ENCODE assay signal across 8 cellular contexts in the genomic region with DNA sequence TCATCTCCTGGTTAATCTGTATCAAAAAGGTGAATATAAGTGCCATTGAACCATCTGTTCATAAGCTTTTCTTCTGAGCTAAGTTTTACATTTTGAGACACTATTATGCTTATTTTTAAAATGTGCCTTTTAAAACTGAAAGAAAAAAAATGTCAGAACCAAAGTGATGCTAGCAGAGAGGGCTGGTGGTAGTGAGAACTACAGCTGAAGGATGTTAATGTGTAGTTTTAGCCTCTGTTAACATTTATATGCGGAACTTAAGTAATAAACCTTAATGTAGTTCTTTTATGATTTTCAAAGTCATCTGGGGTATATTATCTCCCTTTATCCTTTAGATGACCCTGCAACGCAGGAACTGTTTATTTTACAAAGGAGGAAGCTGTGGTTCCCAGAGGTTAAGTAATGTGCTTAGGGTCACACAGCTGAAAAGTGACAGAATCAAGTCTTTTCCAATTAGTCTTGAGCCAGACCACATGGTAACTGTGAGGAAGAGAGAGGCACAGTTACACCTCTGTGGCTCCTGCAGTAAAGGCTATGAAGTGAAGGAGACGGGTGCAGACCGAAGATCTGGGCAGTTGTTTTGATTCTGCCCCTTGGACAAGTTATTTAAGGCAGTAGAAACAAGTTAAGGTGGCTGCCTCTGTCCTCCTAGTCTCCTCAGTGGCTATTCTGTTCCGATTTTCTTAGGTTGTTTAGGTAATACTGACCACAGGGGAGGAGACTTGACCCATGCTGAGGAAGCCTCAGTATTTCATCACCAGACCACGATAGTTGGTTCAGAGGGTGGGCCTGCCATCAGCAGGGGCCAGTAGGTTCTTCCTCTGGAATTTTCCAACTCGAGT. TPM values are rescaled to one million over a fixed set of nuclear protein-coding genes. Genes with fewer than 3 reads are reported as not detected.
A peak's percentile ranks its signal among the peaks of the same experiment; 100 is the strongest.
DNase-seq lines count a peak whose midpoint lies in the region; ATAC-seq lines count a peak whose summit lies in the region.

No MANE protein-coding gene starts in this region.

- CTCF ChIA-PET in activated CD8-positive, alpha-beta memory T cell treated with anti-CD3 and anti-CD28 coated beads, Interleukin-2, amount 10 ng/mL, durations not matched to agents 7 days and 5 days (lab: Charles Lee): interaction anchor here (0.8 to 1.6 kb wide), 2 partner anchors 9 to 95 kb away, joined by 3 to 4 read pairs; no protein-coding TSS in a partner anchor

- H3K27me3 Mint-ChIP-seq in activated CD8-positive, alpha-beta memory T cell treated with anti-CD3 and anti-CD28 coated beads, Interleukin-2, amount 10 ng/mL, durations not matched to agents 7 days and 5 days: no peaks in the 10 kb centered on the region
- no peaks in the 10 kb centered on the region for H3K27me3 Mint-ChIP-seq in activated T-helper 17 cell treated with anti-CD3 and anti-CD28 coated beads, Interleukin-2, amount 50 U/mL, for 72 hours
- H3K27me3 Mint-ChIP-seq in naive B cell: no peaks in the 10 kb centered on the region

- H3K9me3 Mint-ChIP-seq in activated CD8-positive, alpha-beta memory T cell treated with anti-CD3 and anti-CD28 coated beads, Interleukin-2, amount 10 ng/mL, durations not matched to agents 7 days and 5 days (ENCODE audit: low read depth): no peaks in the 10 kb centered on the region
- H3K9me3 Mint-ChIP-seq in activated T-helper 17 cell treated with anti-CD3 and anti-CD28 coated beads, Interleukin-2, amount 50 U/mL, for 72 hours: no peaks in the 10 kb centered on the region
- peaks cover 0 to 2% (median 0%) of the 10 kb centered on the region in 7 donors for H3K9me3 Mint-ChIP-seq in naive B cell

- H3K36me3 Mint-ChIP-seq in activated CD8-positive, alpha-beta memory T cell treated with anti-CD3 and anti-CD28 coated beads, Interleukin-2, amount 10 ng/mL, durations not matched to agents 7 days and 5 days: peaks cover 59% of the 10 kb centered on the region
- peaks cover 70% of the 10 kb centered on the region for H3K36me3 Mint-ChIP-seq in activated T-helper 17 cell treated with anti-CD3 and anti-CD28 coated beads, Interleukin-2, amount 50 U/mL, for 72 hours (ENCODE audit: low read depth)
- H3K36me3 Mint-ChIP-seq in naive B cell: peaks cover 5 to 22% of the 10 kb centered on the region in 2 donors

- peak; percentile 50 for ATAC-seq in activated CD8-positive, alpha-beta memory T cell treated with anti-CD3 and anti-CD28 coated beads, Interleukin-2, amount 10 ng/mL, durations not matched to agents 7 days and 5 days
- ATAC-seq in HG03159 (IDR thresholded peaks at IDR 0.05; ENCODE audit: unreplicated experiment): peak; percentile 60
- ATAC-seq in activated T-helper 17 cell treated with anti-CD3 and anti-CD28 coated beads, Interleukin-2, amount 50 U/mL, for 72 hours (replicated peaks): peak; percentile 45
- peak; percentile 64 to 71 for ATAC-seq in naive B cell (ENCODE audit: low read depth in 2 of 2)

- peak overlapping the region; percentile 55 for H3K27ac Mint-ChIP-seq in activated CD8-positive, alpha-beta memory T cell treated with anti-CD3 and anti-CD28 coated beads, Interleukin-2, amount 10 ng/mL, durations not matched to agents 7 days and 5 days
- peak overlapping the region; percentile 78 for H3K27ac Mint-ChIP-seq in activated T-helper 17 cell treated with anti-CD3 and anti-CD28 coated beads, Interleukin-2, amount 50 U/mL, for 72 hours
- H3K27ac Mint-ChIP-seq in naive B cell: peak overlapping the region; percentile 20 to 98 (median 86)

- peaks cover 55% of the 10 kb centered on the region for H3K4me1 Mint-ChIP-seq in activated CD8-positive, alpha-beta memory T cell treated with anti-CD3 and anti-CD28 coated beads, Interleukin-2, amount 10 ng/mL, durations not matched to agents 7 days and 5 days
- H3K4me1 Mint-ChIP-seq in activated T-helper 17 cell treated with anti-CD3 and anti-CD28 coated beads, Interleukin-2, amount 50 U/mL, for 72 hours: peaks cover 36% of the 10 kb centered on the region
- peaks cover 29 to 55% (median 42%) of the 10 kb centered on the region in 3 donors for H3K4me1 Mint-ChIP-seq in naive B cell

- H3K4me3 Mint-ChIP-seq in activated CD8-positive, alpha-beta memory T cell treated with anti-CD3 and anti-CD28 coated beads, Interleukin-2, amount 10 ng/mL, durations not matched to agents 7 days and 5 days: no peak overlapping the region
- peak overlapping the region; percentile 57 for H3K4me3 Mint-ChIP-seq in activated T-helper 17 cell treated with anti-CD3 and anti-CD28 coated beads, Interleukin-2, amount 50 U/mL, for 72 hours
- H3K4me3 Mint-ChIP-seq in naive B cell: peak overlapping the region in 7 of 8 donors; percentile 11 to 71 (median 44)

- DNase-seq in activated CD8-positive, alpha-beta memory T cell treated with anti-CD3 and anti-CD28 coated beads, Interleukin-2, amount 10 ng/mL, durations not matched to agents 7 days and 5 days: no peak
- DNase-seq in activated CD8-positive, alpha-beta memory T cell treated with anti-CD3 and anti-CD28 coated beads, Interleukin-2, amount 50 U/mL, for 4 hours: no peak
- DNase-seq in naive B cell (no peak), RKO (ENCODE audit: low spot score) (no peak), superior temporal gyrus (ENCODE audit: extremely low spot score) (no peak)
- no peak for DNase-seq in activated CD4-positive, alpha-beta T cell treated with anti-CD3 and anti-CD28 coated beads, Interleukin-2, amount 50 U/mL, for 1 hour

RNA-seq across cellular contexts. Expression of gene GNG2, which starts 23.9 kb away (rescaled TPM):
- total RNA-seq in activated CD8-positive, alpha-beta memory T cell treated with anti-CD3 and anti-CD28 coated beads, Interleukin-2, amount 10 ng/mL, durations not matched to agents 7 days and 5 days: 100 to 1,000 TPM; 243 to 257 TPM
- 100 to 1,000 TPM in 1 of 2 donors, 10 to 100 TPM in 1; 99.1 to 132 TPM for total RNA-seq in activated T-helper 17 cell treated with anti-CD3 and anti-CD28 coated beads, Interleukin-2, amount 50 U/mL, for 72 hours
- 10 to 100 TPM; 74.1 to 98.6 (median 91.4) TPM for polyA plus RNA-seq in naive B cell (ENCODE audit: low read depth in 6 of 6)
